In genomic region chr22:39481054-39481453, GRCh38 we compare ENCODE assay signal across 20 cellular contexts. TPM values are rescaled to one million over a fixed set of nuclear protein-coding genes. Genes with fewer than 3 reads are reported as not detected.
DNase-seq lines count a peak whose midpoint lies in the region; ATAC-seq and TF ChIP-seq lines count a peak whose summit lies in the region.
"Had no signal": no experiment of that assay in that cellular context is flagged by ENCODE, and none has a peak within 500 bp of the region (broad histone marks: within the 10 kb centered on the region; RNA-seq: fewer than 3 reads in every experiment).

No MANE protein-coding gene starts in this region.

- no peak overlapping the region for H3K4me3 Mint-ChIP-seq in activated CD4-positive, alpha-beta T cell treated with anti-CD3 and anti-CD28 coated beads, Interleukin-2, amount 10 ng/mL, durations not matched to agents 7 days and 5 days
- no peak overlapping the region for H3K4me3 Mint-ChIP-seq in activated naive CD8-positive, alpha-beta T cell treated with anti-CD3 and anti-CD28 coated beads, Interleukin-2, amount 50 U/mL, for 24 hours
- H3K4me3 Mint-ChIP-seq: B cell, GM23338 had no signal

- DNase-seq in activated CD4-positive, alpha-beta T cell treated with anti-CD3 and anti-CD28 coated beads, Interleukin-2, amount 10 ng/mL, durations not matched to agents 7 days and 5 days = no peak
- DNase-seq in activated CD4-positive, alpha-beta T cell treated with anti-CD3 and anti-CD28 coated beads for 4 hours = no peak
- DNase-seq in hypothalamus (lab: John Stamatoyannopoulos, UW) (peak in 29 of 51 donors; percentile 25 to 84 (median 52)), nucleus accumbens (lab: John Stamatoyannopoulos, UW) (peak in 29 of 56 donors; percentile 8 to 87 (median 56)), foreskin keratinocyte (no peak), NCI-H2227 (lab: John Stamatoyannopoulos, UW; ENCODE audit: unreplicated experiment) (no peak)
- no peak for DNase-seq in activated naive CD8-positive, alpha-beta T cell treated with anti-CD3 and anti-CD28 coated beads, Interleukin-2, amount 50 U/mL, for 24 hours
- DNase-seq: DMS79 treated with DMSO at 0.1 percent for 48 hours, IMR-90, NCI-H1417 treated with DMSO at 0.1 percent for 48 hours, NCI-H187 treated with DMSO at 0.1 percent for 48 hours, NCI-H226, NCI-H524 treated with DMSO at 0.1 percent for 48 hours, PC-3 had no signal

- no peaks in the 10 kb centered on the region for H3K27me3 Mint-ChIP-seq in activated CD4-positive, alpha-beta T cell treated with anti-CD3 and anti-CD28 coated beads, Interleukin-2, amount 10 ng/mL, durations not matched to agents 7 days and 5 days
- H3K27me3 Mint-ChIP-seq in activated naive CD8-positive, alpha-beta T cell treated with anti-CD3 and anti-CD28 coated beads, Interleukin-2, amount 50 U/mL, for 24 hours = no peaks in the 10 kb centered on the region
- H3K27me3 Mint-ChIP-seq: B cell had no signal

- no peak for TF ChIP-seq CTCF in foreskin keratinocyte (conservative IDR thresholded peaks at IDR 0.05)

- no peak for ATAC-seq in activated naive CD8-positive, alpha-beta T cell treated with anti-CD3 and anti-CD28 coated beads, Interleukin-2, amount 50 U/mL, for 24 hours
- no peak for ATAC-seq in foreskin keratinocyte
- no peak for ATAC-seq in GM21367 (IDR thresholded peaks at IDR 0.05; ENCODE audit: unreplicated experiment)
- ATAC-seq: GM23338, PC-3 had no signal

- no peak overlapping the region for H3K27ac ChIP-seq in foreskin keratinocyte
- H3K27ac ChIP-seq: 22Rv1, SJSA1 had no signal

- H3K4me1 ChIP-seq in foreskin keratinocyte = no peaks in the 10 kb centered on the region

- no peaks in the 10 kb centered on the region for H3K36me3 Mint-ChIP-seq in activated CD4-positive, alpha-beta T cell treated with anti-CD3 and anti-CD28 coated beads, Interleukin-2, amount 10 ng/mL, durations not matched to agents 7 days and 5 days (ENCODE audit: low read depth)
- H3K36me3 Mint-ChIP-seq in activated naive CD8-positive, alpha-beta T cell treated with anti-CD3 and anti-CD28 coated beads, Interleukin-2, amount 50 U/mL, for 24 hours (ENCODE audit: low read depth) = no peaks in the 10 kb centered on the region

- H3K27me3 ChIP-seq in foreskin keratinocyte = no peaks in the 10 kb centered on the region
- H3K27me3 ChIP-seq: SJSA1 had no signal

- H3K4me1 Mint-ChIP-seq in activated CD4-positive, alpha-beta T cell treated with anti-CD3 and anti-CD28 coated beads, Interleukin-2, amount 10 ng/mL, durations not matched to agents 7 days and 5 days = no peaks in the 10 kb centered on the region
- no peaks in the 10 kb centered on the region for H3K4me1 Mint-ChIP-seq in activated naive CD8-positive, alpha-beta T cell treated with anti-CD3 and anti-CD28 coated beads, Interleukin-2, amount 50 U/mL, for 24 hours
- H3K4me1 Mint-ChIP-seq: B cell had no signal

- CTCF ChIA-PET in activated CD4-positive, alpha-beta T cell treated with anti-CD3 and anti-CD28 coated beads, Interleukin-2, amount 10 ng/mL, durations not matched to agents 7 days and 5 days (lab: Charles Lee) = no interaction called here

- H3K9me3 Mint-ChIP-seq in activated CD4-positive, alpha-beta T cell treated with anti-CD3 and anti-CD28 coated beads, Interleukin-2, amount 10 ng/mL, durations not matched to agents 7 days and 5 days = no peaks in the 10 kb centered on the region
- no peaks in the 10 kb centered on the region for H3K9me3 Mint-ChIP-seq in activated naive CD8-positive, alpha-beta T cell treated with anti-CD3 and anti-CD28 coated beads, Interleukin-2, amount 50 U/mL, for 24 hours
- H3K9me3 Mint-ChIP-seq: GM23338 had no signal

- H3K27ac Mint-ChIP-seq in activated CD4-positive, alpha-beta T cell treated with anti-CD3 and anti-CD28 coated beads, Interleukin-2, amount 10 ng/mL, durations not matched to agents 7 days and 5 days = peak overlapping the region; percentile 54
- no peak overlapping the region for H3K27ac Mint-ChIP-seq in activated naive CD8-positive, alpha-beta T cell treated with anti-CD3 and anti-CD28 coated beads, Interleukin-2, amount 50 U/mL, for 24 hours
- H3K27ac Mint-ChIP-seq: B cell, GM23338 had no signal

- POLR2A ChIA-PET in activated CD4-positive, alpha-beta T cell treated with anti-CD3 and anti-CD28 coated beads, Interleukin-2, amount 10 ng/mL, durations not matched to agents 7 days and 5 days (lab: Charles Lee) = no interaction called here

RNA-seq across cellular contexts. Expression of gene MIEF1, which starts 21.0 kb away (rescaled TPM):
- 10 to 100 TPM; 34.8 to 40.0 TPM for total RNA-seq in activated CD4-positive, alpha-beta T cell treated with anti-CD3 and anti-CD28 coated beads, Interleukin-2, amount 10 ng/mL, durations not matched to agents 7 days and 5 days
- total RNA-seq in foreskin keratinocyte = 27.6 and 28.0 TPM in 2 replicates
- 10.0 and 11.2 TPM in 2 replicates for polyA plus RNA-seq in foreskin keratinocyte

RNA-seq across cellular contexts. Expression of gene MGAT3, which starts 24.2 kb away (rescaled TPM):
- total RNA-seq in activated CD4-positive, alpha-beta T cell treated with anti-CD3 and anti-CD28 coated beads, Interleukin-2, amount 10 ng/mL, durations not matched to agents 7 days and 5 days = 10 to 100 TPM; 12.8 to 15.5 TPM
- total RNA-seq in foreskin keratinocyte = not detected in 2 replicates
- polyA plus RNA-seq in foreskin keratinocyte = not detected in 2 replicates
- total RNA-seq: M059J, PC-3 had no signal

RNA-seq across cellular contexts. Expression of gene ATF4, which starts 39.3 kb away (rescaled TPM):
- total RNA-seq in activated CD4-positive, alpha-beta T cell treated with anti-CD3 and anti-CD28 coated beads, Interleukin-2, amount 10 ng/mL, durations not matched to agents 7 days and 5 days = 100 to 1,000 TPM; 372 to 437 TPM
- 541 and 610 TPM in 2 replicates for total RNA-seq in foreskin keratinocyte
- 662 and 690 TPM in 2 replicates for polyA plus RNA-seq in foreskin keratinocyte

RNA-seq across cellular contexts. Expression of gene RPS19BP1, which starts 51.5 kb away (rescaled TPM):
- 10 to 100 TPM; 51.8 to 69.3 TPM for total RNA-seq in activated CD4-positive, alpha-beta T cell treated with anti-CD3 and anti-CD28 coated beads, Interleukin-2, amount 10 ng/mL, durations not matched to agents 7 days and 5 days
- total RNA-seq in foreskin keratinocyte = 117 and 125 TPM in 2 replicates
- 192 TPM in 2 replicates for polyA plus RNA-seq in foreskin keratinocyte

Comparison
In these comparisons a context has a peak if more than half of its experiments do, and no peak if none do; other contexts are left out.
1. DNase-seq: peak in hypothalamus (29 of 51) and nucleus accumbens (29 of 56); none in activated CD4-positive, alpha-beta T cell treated with anti-CD3 and anti-CD28 coated beads, Interleukin-2, amount 10 ng/mL, durations not matched to agents 7 days and 5 days (single experiment), activated CD4-positive, alpha-beta T cell treated with anti-CD3 and anti-CD28 coated beads for 4 hours (0 of 2), activated naive CD8-positive, alpha-beta T cell treated with anti-CD3 and anti-CD28 coated beads, Interleukin-2, amount 50 U/mL, for 24 hours (single experiment), foreskin keratinocyte (0 of 2) and NCI-H2227 (single experiment).
2. RNA of gene MGAT3, which starts 24.2 kb away (total RNA-seq): 12.8 to 15.5 TPM in activated CD4-positive, alpha-beta T cell treated with anti-CD3 and anti-CD28 coated beads, Interleukin-2, amount 10 ng/mL, durations not matched to agents 7 days and 5 days; not detected in foreskin keratinocyte; every median in the first group is over 10 times any median in the second.